ENCODE assay signal across 11 cellular contexts in genomic region chr11:128732471-128733277, GRCh38. TPM values are rescaled to one million over a fixed set of nuclear protein-coding genes. Genes with fewer than 3 reads are reported as not detected.
DNase-seq lines count a peak whose midpoint lies in the region; ATAC-seq and TF ChIP-seq lines count a peak whose summit lies in the region.
"Had no signal": no experiment of that assay in that cellular context is flagged by ENCODE, and none has a peak within 500 bp of the region (broad histone marks: within the 10 kb centered on the region; RNA-seq: fewer than 3 reads in every experiment).

No MANE protein-coding gene starts in this region.

- peaks cover 8% of the 10 kb centered on the region for H3K36me3 Mint-ChIP-seq in activated CD4-positive, alpha-beta memory T cell treated with anti-CD3 and anti-CD28 coated beads for 36 hours
- H3K36me3 Mint-ChIP-seq in progenitor cell of endocrine pancreas (ENCODE audit: insufficient read depth), result no peaks in the 10 kb centered on the region

- CTCF ChIA-PET in activated CD4-positive, alpha-beta memory T cell treated with anti-CD3 and anti-CD28 coated beads for 36 hours (lab: Charles Lee), result interaction anchor here (0.8 to 1.9 kb wide), 7 partner anchors 11 to 699 kb away, joined by 3 to 10 read pairs (median 5); no protein-coding TSS in a partner anchor

- H3K9me3 Mint-ChIP-seq in stimulated activated naive CD8-positive, alpha-beta T cell treated with anti-CD3 and anti-CD28 coated beads, Interleukin-15, amount 100 ng/mL, for 72 hours, result no peaks in the 10 kb centered on the region
- H3K9me3 Mint-ChIP-seq in activated CD4-positive, alpha-beta memory T cell treated with anti-CD3 and anti-CD28 coated beads for 36 hours, result no peaks in the 10 kb centered on the region
- no peaks in the 10 kb centered on the region for H3K9me3 Mint-ChIP-seq in progenitor cell of endocrine pancreas (ENCODE audit: low read depth)

- peaks cover 96% of the 10 kb centered on the region for H3K4me1 Mint-ChIP-seq in stimulated activated naive CD8-positive, alpha-beta T cell treated with anti-CD3 and anti-CD28 coated beads, Interleukin-15, amount 100 ng/mL, for 72 hours
- peaks cover 98% of the 10 kb centered on the region for H3K4me1 Mint-ChIP-seq in activated CD4-positive, alpha-beta memory T cell treated with anti-CD3 and anti-CD28 coated beads for 36 hours (ENCODE audit: low read depth)
- H3K4me1 Mint-ChIP-seq in progenitor cell of endocrine pancreas (ENCODE audit: low read depth), result peaks cover 9% of the 10 kb centered on the region

- no peak for DNase-seq in stimulated activated naive CD8-positive, alpha-beta T cell treated with anti-CD3 and anti-CD28 coated beads, Interleukin-15, Interleukin-2, amounts not matched to agents 100 U/mL and 50 U/mL, for 24 hours
- no peak for DNase-seq in stimulated activated naive CD8-positive, alpha-beta T cell treated with anti-CD3 and anti-CD28 coated beads, Interleukin-15, amount 100 ng/mL, for 72 hours
- no peak for DNase-seq in activated CD4-positive, alpha-beta memory T cell treated with anti-CD3 and anti-CD28 coated beads for 36 hours
- DNase-seq in DMS 273 (lab: John Stamatoyannopoulos, UW; ENCODE audit: unreplicated experiment), result no peak
- no peak for DNase-seq in progenitor cell of endocrine pancreas (ENCODE audit: low spot score, unreplicated experiment)
- DNase-seq in NCI-H69 (lab: John Stamatoyannopoulos, UW), result no peak
- DNase-seq in NCI-H2171 (lab: John Stamatoyannopoulos, UW), result no peak
- DNase-seq: GOT3, head of caudate nucleus, NCI-H2171 treated with DMSO at 0.1 percent for 48 hours had no signal

- H3K4me3 Mint-ChIP-seq in stimulated activated naive CD8-positive, alpha-beta T cell treated with anti-CD3 and anti-CD28 coated beads, Interleukin-15, amount 100 ng/mL, for 72 hours, result peak overlapping the region in 1 of 2 donors; percentile 30
- no peak overlapping the region for H3K4me3 Mint-ChIP-seq in activated CD4-positive, alpha-beta memory T cell treated with anti-CD3 and anti-CD28 coated beads for 36 hours
- H3K4me3 Mint-ChIP-seq in progenitor cell of endocrine pancreas (ENCODE audit: low read depth), result no peak overlapping the region

- no peak for TF ChIP-seq CTCF in progenitor cell of endocrine pancreas (IDR thresholded peaks at IDR 0.05; ENCODE audit: unreplicated experiment)

- peak overlapping the region in 1 of 2 donors; percentile 4 for H3K27ac Mint-ChIP-seq in stimulated activated naive CD8-positive, alpha-beta T cell treated with anti-CD3 and anti-CD28 coated beads, Interleukin-15, amount 100 ng/mL, for 72 hours
- peak overlapping the region; percentile 79 for H3K27ac Mint-ChIP-seq in activated CD4-positive, alpha-beta memory T cell treated with anti-CD3 and anti-CD28 coated beads for 36 hours
- no peak overlapping the region for H3K27ac Mint-ChIP-seq in progenitor cell of endocrine pancreas

- peak; percentile 21 for ATAC-seq in stimulated activated naive CD8-positive, alpha-beta T cell treated with anti-CD3 and anti-CD28 coated beads, Interleukin-15, Interleukin-2, amounts not matched to agents 100 U/mL and 50 U/mL, for 24 hours
- no peak for ATAC-seq in stimulated activated naive CD8-positive, alpha-beta T cell treated with anti-CD3 and anti-CD28 coated beads, Interleukin-15, amount 100 ng/mL, for 72 hours
- peak; percentile 34 for ATAC-seq in HG02973 (IDR thresholded peaks at IDR 0.05; ENCODE audit: unreplicated experiment)

- intact Hi-C loops in activated CD4-positive, alpha-beta memory T cell treated with anti-CD3 and anti-CD28 coated beads for 36 hours (cut with micrococcal nuclease), result loop anchor here (1.0 to 5.0 kb wide), 4 partner anchors 16 to 695 kb away; no protein-coding TSS in a partner anchor

- H3K27me3 Mint-ChIP-seq in stimulated activated naive CD8-positive, alpha-beta T cell treated with anti-CD3 and anti-CD28 coated beads, Interleukin-15, amount 100 ng/mL, for 72 hours, result no peaks in the 10 kb centered on the region
- H3K27me3 Mint-ChIP-seq in activated CD4-positive, alpha-beta memory T cell treated with anti-CD3 and anti-CD28 coated beads for 36 hours, result no peaks in the 10 kb centered on the region
- H3K27me3 Mint-ChIP-seq in progenitor cell of endocrine pancreas, result peaks cover 51% of the 10 kb centered on the region

- POLR2A ChIA-PET in activated CD4-positive, alpha-beta memory T cell treated with anti-CD3 and anti-CD28 coated beads for 36 hours (lab: Charles Lee), result interaction anchor here (1.1 to 2.4 kb wide), 5 partner anchors 12 to 98 kb away, joined by 4 to 9 read pairs (median 4); partner anchors contain the start of gene FLI1

RNA-seq across cellular contexts. Expression of gene FLI1, which starts 38.8 kb away (rescaled TPM):
- total RNA-seq in activated CD4-positive, alpha-beta memory T cell treated with anti-CD3 and anti-CD28 coated beads for 36 hours, result 10 to 100 TPM; 60.3 to 63.7 TPM
- total RNA-seq in progenitor cell of endocrine pancreas, result 0.22 TPM in 1 of 2 replicates, not detected in the other

Comparison
In these comparisons a context has a peak if more than half of its experiments do, and no peak if none do; other contexts are left out.
1. RNA of gene FLI1, which starts 38.8 kb away (total RNA-seq): 60.3 to 63.7 TPM in activated CD4-positive, alpha-beta memory T cell treated with anti-CD3 and anti-CD28 coated beads for 36 hours; 0.22 TPM in progenitor cell of endocrine pancreas; every median in the first group is over 10 times any median in the second.